In the genomic region with DNA sequence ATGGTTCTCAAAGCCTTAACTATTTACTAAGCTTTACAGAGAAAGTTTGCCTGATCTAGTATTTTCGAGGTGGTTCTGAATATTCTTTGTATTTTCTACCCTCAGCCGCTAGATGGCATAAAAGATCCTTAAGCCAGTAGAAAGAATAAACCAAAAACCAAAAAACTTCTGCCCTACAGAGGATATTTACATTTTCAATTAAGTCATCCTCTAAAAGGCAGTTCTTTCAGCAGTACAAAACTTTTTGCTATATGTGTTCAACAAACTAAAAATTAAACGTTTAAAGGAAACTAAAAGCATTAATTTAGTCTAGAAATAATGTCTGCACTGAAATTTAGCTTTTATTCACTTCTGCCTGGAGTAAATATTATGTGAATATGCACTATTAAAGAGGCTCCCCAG, we compare ENCODE assay signal across 8 cellular contexts.
DNase-seq lines count a peak whose midpoint lies in the region; ATAC-seq and TF ChIP-seq lines count a peak whose summit lies in the region.

No MANE protein-coding gene starts in this region.

- POLR2A ChIA-PET in HEK293 (lab: Yijun Ruan, JAX): no interaction called here

- no peak overlapping the region for H3K4me2 ChIP-seq in mesenchymal stem cell (ENCODE audit: low read length, poor library complexity, severe bottlenecking)

- CTCF ChIA-PET in HEK293 (lab: Yijun Ruan, JAX): interaction anchor here (0.6 to 6.2 kb wide), 51 partner anchors 8 to 1113 kb away, joined by 3 to 119 read pairs (median 4); a partner anchor contains a TSS
- CTCF ChIA-PET in activated naive CD4-positive, alpha-beta T cell treated with anti-CD3 and anti-CD28 coated beads for 36 hours (lab: Charles Lee): interaction anchor here (1.0 to 3.1 kb wide), 11 partner anchors 11 to 736 kb away, joined by 3 to 20 read pairs (median 4); no protein-coding TSS in a partner anchor

- H3K27me3 Mint-ChIP-seq in activated naive CD4-positive, alpha-beta T cell treated with anti-CD3 and anti-CD28 coated beads for 36 hours (ENCODE audit: low read depth): peaks cover 2% of the 10 kb centered on the region

- intact Hi-C loops in activated naive CD4-positive, alpha-beta T cell treated with anti-CD3 and anti-CD28 coated beads for 36 hours (cut with micrococcal nuclease): loop anchor here (1.0 to 10.0 kb wide), 6 partner anchors 65 to 1183 kb away; no protein-coding TSS in a partner anchor

- no peak overlapping the region for H2AFZ ChIP-seq in mesenchymal stem cell (ENCODE audit: low read depth, low read length)

- H3K18ac ChIP-seq in mesenchymal stem cell (ENCODE audit: low read depth in 1 of 2, low read length in 2 of 2): no peak overlapping the region

- H3K9me3 ChIP-seq in HEK293 (ENCODE audit: control insufficient read depth, insufficient read depth, low read depth, low read length) (no peaks in the 10 kb centered on the region), mesenchymal stem cell (ENCODE audit: control insufficient read depth, low read length) (no peaks in the 10 kb centered on the region)

- H3K36me3 Mint-ChIP-seq in activated naive CD4-positive, alpha-beta T cell treated with anti-CD3 and anti-CD28 coated beads for 36 hours (ENCODE audit: low read depth): no peaks in the 10 kb centered on the region

- H3K27ac ChIP-seq in HEK293 (ENCODE audit: extremely low read depth, low read depth, low read length) (no peak overlapping the region), mesenchymal stem cell (ENCODE audit: low read length, poor library complexity, severe bottlenecking) (no peak overlapping the region)

- no peak overlapping the region for H2BK12ac ChIP-seq in mesenchymal stem cell (ENCODE audit: low read length in 2 of 2)

- H3K4me3 ChIP-seq in HEK293 (ENCODE audit: low read depth, low read length): no peak overlapping the region
- no peak overlapping the region for H3K4me3 ChIP-seq in choroid plexus epithelial cell (ENCODE audit: low read depth, low read length)
- no peak overlapping the region for H3K4me3 ChIP-seq in mesenchymal stem cell (ENCODE audit: insufficient read depth in 1 of 2, low read depth in 1 of 2, low read length in 2 of 2)

- H3K36me3 ChIP-seq in HEK293 (ENCODE audit: control insufficient read depth in 2 of 2, insufficient read depth in 1 of 2, low read length in 2 of 2) (no peaks in the 10 kb centered on the region), mesenchymal stem cell (ENCODE audit: control insufficient read depth in 1 of 2, insufficient read depth in 2 of 2, low read depth in 1 of 2, low read length in 2 of 2) (no peaks in the 10 kb centered on the region)

- no peak overlapping the region for H2BK120ac ChIP-seq in mesenchymal stem cell (ENCODE audit: low read depth, low read length)

- DNase-seq in COLO829 (ENCODE audit: low spot score) (peak; percentile 56), NCI-H82 (lab: John Stamatoyannopoulos, UW) (peak; percentile 59), choroid plexus epithelial cell (ENCODE audit: low read depth) (peak; percentile 88), mesenchymal stem cell (peak; percentile 76)
- DNase-seq in activated naive CD4-positive, alpha-beta T cell treated with anti-CD3 and anti-CD28 coated beads for 36 hours: no peak
- no peak for DNase-seq in activated CD4-positive, alpha-beta T cell treated with anti-CD3 and anti-CD28 coated beads, Interleukin-2, amount 50 U/mL, for 1 hour

- H3K14ac ChIP-seq in mesenchymal stem cell (ENCODE audit: low read length in 2 of 2): no peak overlapping the region

- no peak overlapping the region for H3K4me3 Mint-ChIP-seq in activated naive CD4-positive, alpha-beta T cell treated with anti-CD3 and anti-CD28 coated beads for 36 hours

- no peaks in the 10 kb centered on the region for H3K4me1 Mint-ChIP-seq in activated naive CD4-positive, alpha-beta T cell treated with anti-CD3 and anti-CD28 coated beads for 36 hours (ENCODE audit: low read depth)

- no peak overlapping the region for H2BK15ac ChIP-seq in mesenchymal stem cell (ENCODE audit: low read depth, poor library complexity, severe bottlenecking)

- no peak overlapping the region for H2BK5ac ChIP-seq in mesenchymal stem cell (ENCODE audit: low read depth, low read length, poor library complexity, severe bottlenecking)

- H4K91ac ChIP-seq in mesenchymal stem cell (ENCODE audit: low read length): no peak overlapping the region

- TF ChIP-seq CTCF in HEK293 (tag by site-specific recombination; IDR thresholded peaks at IDR 0.05): peak; percentile 44; the same call in 1 of the 2 replicates
- peak; percentile 71 for TF ChIP-seq CTCF in choroid plexus epithelial cell (conservative IDR thresholded peaks at IDR 0.05; ENCODE audit: low read depth, low read length)

- peaks cover 4% of the 10 kb centered on the region; the same call in 1 of the 2 replicates for H3K4me1 ChIP-seq in HEK293 (ENCODE audit: control insufficient read depth, insufficient read depth, low read length)
- H3K4me1 ChIP-seq in mesenchymal stem cell (ENCODE audit: control insufficient read depth, insufficient read depth, low read depth, low read length): no peaks in the 10 kb centered on the region

- no peak for ATAC-seq in HG02884 (IDR thresholded peaks at IDR 0.05; ENCODE audit: unreplicated experiment)

- no peak overlapping the region for H3K23ac ChIP-seq in mesenchymal stem cell (ENCODE audit: low read length in 2 of 2)

- WGBS in mesenchymal stem cell: 0% methylated on average over 2 of the region's 3 CpGs

- H3K4ac ChIP-seq in mesenchymal stem cell (ENCODE audit: low read depth in 1 of 2, low read length in 2 of 2): no peak overlapping the region

- peaks cover 0 to 8% of the 10 kb centered on the region in 2 experiments for H3K27me3 ChIP-seq in mesenchymal stem cell (ENCODE audit: control insufficient read depth in 1 of 2, insufficient read depth in 1 of 2, low read length in 2 of 2)

- H4K8ac ChIP-seq in mesenchymal stem cell (ENCODE audit: low read length): no peak overlapping the region

- H3K9me3 Mint-ChIP-seq in activated naive CD4-positive, alpha-beta T cell treated with anti-CD3 and anti-CD28 coated beads for 36 hours: no peaks in the 10 kb centered on the region

- H2AK5ac ChIP-seq in mesenchymal stem cell (ENCODE audit: low read length, severe bottlenecking): no peak overlapping the region

- no peak overlapping the region for H3K27ac Mint-ChIP-seq in activated naive CD4-positive, alpha-beta T cell treated with anti-CD3 and anti-CD28 coated beads for 36 hours

- H3K9ac ChIP-seq in mesenchymal stem cell (ENCODE audit: low read length): no peak overlapping the region

- no peaks in the 10 kb centered on the region for H3K79me1 ChIP-seq in mesenchymal stem cell (replicated peaks; ENCODE audit: low read length, poor library complexity, severe bottlenecking)

TF ChIP-seq in HEK293, 187 proteins besides CTCF, POLR2A, EP300 and RAD21:
- TF ChIP-seq ZNF37A (tag by site-specific recombination; IDR thresholded peaks at IDR 0.05) (no peak), ZNF654 (tag by site-specific recombination; IDR thresholded peaks at IDR 0.05; ENCODE audit: low read depth) (peak; percentile 80)
- TF ChIP-seq, protein P1, sequence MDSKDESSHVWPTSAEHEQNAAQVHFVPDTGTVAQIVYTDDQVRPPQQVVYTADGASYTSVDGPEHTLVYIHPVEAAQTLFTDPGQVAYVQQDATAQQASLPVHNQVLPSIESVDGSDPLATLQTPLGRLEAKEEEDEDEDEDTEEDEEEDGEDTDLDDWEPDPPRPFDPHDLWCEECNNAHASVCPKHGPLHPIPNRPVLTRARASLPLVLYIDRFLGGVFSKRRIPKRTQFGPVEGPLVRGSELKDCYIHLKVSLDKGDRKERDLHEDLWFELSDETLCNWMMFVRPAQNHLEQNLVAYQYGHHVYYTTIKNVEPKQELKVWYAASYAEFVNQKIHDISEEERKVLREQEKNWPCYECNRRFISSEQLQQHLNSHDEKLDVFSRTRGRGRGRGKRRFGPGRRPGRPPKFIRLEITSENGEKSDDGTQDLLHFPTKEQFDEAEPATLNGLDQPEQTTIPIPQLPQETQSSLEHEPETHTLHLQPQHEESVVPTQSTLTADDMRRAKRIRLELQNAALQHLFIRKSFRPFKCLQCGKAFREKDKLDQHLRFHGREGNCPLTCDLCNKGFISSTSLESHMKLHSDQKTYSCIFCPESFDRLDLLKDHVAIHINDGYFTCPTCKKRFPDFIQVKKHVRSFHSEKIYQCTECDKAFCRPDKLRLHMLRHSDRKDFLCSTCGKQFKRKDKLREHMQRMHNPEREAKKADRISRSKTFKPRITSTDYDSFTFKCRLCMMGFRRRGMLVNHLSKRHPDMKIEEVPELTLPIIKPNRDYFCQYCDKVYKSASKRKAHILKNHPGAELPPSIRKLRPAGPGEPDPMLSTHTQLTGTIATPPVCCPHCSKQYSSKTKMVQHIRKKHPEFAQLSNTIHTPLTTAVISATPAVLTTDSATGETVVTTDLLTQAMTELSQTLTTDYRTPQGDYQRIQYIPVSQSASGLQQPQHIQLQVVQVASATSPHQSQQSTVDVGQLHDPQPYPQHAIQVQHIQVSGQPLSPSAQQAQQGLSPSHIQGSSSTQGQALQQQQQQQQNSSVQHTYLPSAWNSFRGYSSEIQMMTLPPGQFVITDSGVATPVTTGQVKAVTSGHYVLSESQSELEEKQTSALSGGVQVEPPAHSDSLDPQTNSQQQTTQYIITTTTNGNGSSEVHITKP (tag by site-specific recombination; IDR thresholded peaks at IDR 0.05): peak; percentile 20; the same call in 1 of the 2 replicates
TF ChIP-seq in HEK293: peak in this region for 2.

Comparison
In these comparisons a context has a peak if more than half of its experiments do, and no peak if none do; other contexts are left out.
1. DNase-seq: peak in COLO829 (single experiment), NCI-H82 (single experiment), choroid plexus epithelial cell (single experiment) and mesenchymal stem cell (single experiment); none in activated naive CD4-positive, alpha-beta T cell treated with anti-CD3 and anti-CD28 coated beads for 36 hours (single experiment) and activated CD4-positive, alpha-beta T cell treated with anti-CD3 and anti-CD28 coated beads, Interleukin-2, amount 50 U/mL, for 1 hour (single experiment).